In genomic region chr5:159206818-159207217, GRCh38 we compare ENCODE assay signal across 2 cellular contexts.
TF ChIP-seq lines count a peak whose summit lies in the region.

No MANE protein-coding gene starts in this region.

TF ChIP-seq in SK-N-SH, 30 proteins besides CTCF, POLR2A, EP300 and RAD21 (continued from another document):
- no peak for TF ChIP-seq ZBTB33 (IDR thresholded peaks at IDR 0.05; ENCODE audit: borderline replicate concordance, low read depth)
- TF ChIP-seq FOXJ3 (CRISPR knock-in tag; IDR thresholded peaks at IDR 0.05): no peak
- TF ChIP-seq NRF1 (IDR thresholded peaks at IDR 0.05; ENCODE audit: low read depth, low read length): no peak
- no peak for TF ChIP-seq MAX (IDR thresholded peaks at IDR 0.05; ENCODE audit: low read depth)
- TF ChIP-seq NFIC (IDR thresholded peaks at IDR 0.05; ENCODE audit: borderline replicate concordance): no peak
- TF ChIP-seq ELF1 (IDR thresholded peaks at IDR 0.05): no peak
- no peak for TF ChIP-seq FOSL2 (IDR thresholded peaks at IDR 0.05; ENCODE audit: borderline replicate concordance, low read depth)
- TF ChIP-seq POLR2AphosphoS5 (IDR thresholded peaks at IDR 0.05; ENCODE audit: low read depth, low read length): no peak
- no peak for TF ChIP-seq MXI1 (IDR thresholded peaks at IDR 0.05; ENCODE audit: low read depth, low read length)
- TF ChIP-seq RFX5 (IDR thresholded peaks at IDR 0.05; ENCODE audit: low read length): no peak
- no peak for TF ChIP-seq TEAD4 (IDR thresholded peaks at IDR 0.05; ENCODE audit: borderline replicate concordance, insufficient read depth)
- TF ChIP-seq REST (IDR thresholded peaks at IDR 0.05; ENCODE audit: low read depth, low read length): no peak
TF ChIP-seq in SK-N-SH: peak in this region for 0.

TF ChIP-seq in SK-N-SH treated with all-trans-retinoic acid at 6 μM for 48 hours, 23 proteins besides CTCF, POLR2A, EP300 and RAD21 (continued from another document):
- TF ChIP-seq POU6F1 (CRISPR knock-in tag; IDR thresholded peaks at IDR 0.05; ENCODE audit: borderline replicate concordance, low read depth): no peak
- no peak for TF ChIP-seq TSHZ2 (CRISPR knock-in tag; IDR thresholded peaks at IDR 0.05)
- no peak for TF ChIP-seq ZNF70 (CRISPR knock-in tag; IDR thresholded peaks at IDR 0.05)
- no peak for TF ChIP-seq ZNF8 (CRISPR knock-in tag; IDR thresholded peaks at IDR 0.05)
- no peak for TF ChIP-seq CREB5 (CRISPR knock-in tag; IDR thresholded peaks at IDR 0.05; ENCODE audit: low read depth)
- TF ChIP-seq PATZ1 (CRISPR knock-in tag; IDR thresholded peaks at IDR 0.05; ENCODE audit: borderline replicate concordance): no peak
- no peak for TF ChIP-seq BACH2 (CRISPR knock-in tag; IDR thresholded peaks at IDR 0.05; ENCODE audit: borderline replicate concordance)
